ENCODE assay signal across 1 cellular context in the genomic region with DNA sequence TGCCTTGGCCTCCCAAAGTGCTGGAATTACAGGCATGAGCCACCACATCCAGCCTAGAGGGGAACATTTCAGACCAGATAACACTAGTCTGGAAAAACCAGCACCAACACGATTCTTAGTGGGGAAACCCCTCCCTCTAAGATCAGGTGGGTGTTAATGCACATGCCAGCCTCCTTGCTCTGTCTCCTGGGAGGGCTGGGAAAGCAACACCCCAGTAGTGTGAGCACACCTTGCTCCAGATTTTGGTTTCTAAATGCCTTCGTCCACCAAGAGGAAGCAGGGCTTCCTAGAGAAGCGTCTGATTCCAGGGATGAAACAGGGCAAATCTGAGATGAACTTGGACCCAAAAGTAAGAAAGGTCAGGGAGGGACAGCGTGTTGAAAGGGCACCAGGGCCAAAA.
TF ChIP-seq lines count a peak whose summit lies in the region.

No MANE protein-coding gene starts in this region.

TF ChIP-seq in GM23338, 12 proteins besides CTCF, POLR2A, EP300 and RAD21:
- TF ChIP-seq ZNF114 (CRISPR knock-in tag; IDR thresholded peaks at IDR 0.05) (no peak), CREB1 (CRISPR knock-in tag; IDR thresholded peaks at IDR 0.05; ENCODE audit: low read depth) (no peak), POLR2AphosphoS5 (IDR thresholded peaks at IDR 0.05; ENCODE audit: low read depth) (no peak), EZH2 (IDR thresholded peaks at IDR 0.05; ENCODE audit: low read depth, unreplicated experiment) (no peak), EZH2phosphoT487 (IDR thresholded peaks at IDR 0.05; ENCODE audit: unreplicated experiment) (no peak), ZNF331 (CRISPR knock-in tag; IDR thresholded peaks at IDR 0.05; ENCODE audit: low read depth) (no peak), STAT1 (IDR thresholded peaks at IDR 0.05; ENCODE audit: unreplicated experiment) (no peak), JUNB (IDR thresholded peaks at IDR 0.05; ENCODE audit: unreplicated experiment) (no peak)
- TF ChIP-seq, protein P1, sequence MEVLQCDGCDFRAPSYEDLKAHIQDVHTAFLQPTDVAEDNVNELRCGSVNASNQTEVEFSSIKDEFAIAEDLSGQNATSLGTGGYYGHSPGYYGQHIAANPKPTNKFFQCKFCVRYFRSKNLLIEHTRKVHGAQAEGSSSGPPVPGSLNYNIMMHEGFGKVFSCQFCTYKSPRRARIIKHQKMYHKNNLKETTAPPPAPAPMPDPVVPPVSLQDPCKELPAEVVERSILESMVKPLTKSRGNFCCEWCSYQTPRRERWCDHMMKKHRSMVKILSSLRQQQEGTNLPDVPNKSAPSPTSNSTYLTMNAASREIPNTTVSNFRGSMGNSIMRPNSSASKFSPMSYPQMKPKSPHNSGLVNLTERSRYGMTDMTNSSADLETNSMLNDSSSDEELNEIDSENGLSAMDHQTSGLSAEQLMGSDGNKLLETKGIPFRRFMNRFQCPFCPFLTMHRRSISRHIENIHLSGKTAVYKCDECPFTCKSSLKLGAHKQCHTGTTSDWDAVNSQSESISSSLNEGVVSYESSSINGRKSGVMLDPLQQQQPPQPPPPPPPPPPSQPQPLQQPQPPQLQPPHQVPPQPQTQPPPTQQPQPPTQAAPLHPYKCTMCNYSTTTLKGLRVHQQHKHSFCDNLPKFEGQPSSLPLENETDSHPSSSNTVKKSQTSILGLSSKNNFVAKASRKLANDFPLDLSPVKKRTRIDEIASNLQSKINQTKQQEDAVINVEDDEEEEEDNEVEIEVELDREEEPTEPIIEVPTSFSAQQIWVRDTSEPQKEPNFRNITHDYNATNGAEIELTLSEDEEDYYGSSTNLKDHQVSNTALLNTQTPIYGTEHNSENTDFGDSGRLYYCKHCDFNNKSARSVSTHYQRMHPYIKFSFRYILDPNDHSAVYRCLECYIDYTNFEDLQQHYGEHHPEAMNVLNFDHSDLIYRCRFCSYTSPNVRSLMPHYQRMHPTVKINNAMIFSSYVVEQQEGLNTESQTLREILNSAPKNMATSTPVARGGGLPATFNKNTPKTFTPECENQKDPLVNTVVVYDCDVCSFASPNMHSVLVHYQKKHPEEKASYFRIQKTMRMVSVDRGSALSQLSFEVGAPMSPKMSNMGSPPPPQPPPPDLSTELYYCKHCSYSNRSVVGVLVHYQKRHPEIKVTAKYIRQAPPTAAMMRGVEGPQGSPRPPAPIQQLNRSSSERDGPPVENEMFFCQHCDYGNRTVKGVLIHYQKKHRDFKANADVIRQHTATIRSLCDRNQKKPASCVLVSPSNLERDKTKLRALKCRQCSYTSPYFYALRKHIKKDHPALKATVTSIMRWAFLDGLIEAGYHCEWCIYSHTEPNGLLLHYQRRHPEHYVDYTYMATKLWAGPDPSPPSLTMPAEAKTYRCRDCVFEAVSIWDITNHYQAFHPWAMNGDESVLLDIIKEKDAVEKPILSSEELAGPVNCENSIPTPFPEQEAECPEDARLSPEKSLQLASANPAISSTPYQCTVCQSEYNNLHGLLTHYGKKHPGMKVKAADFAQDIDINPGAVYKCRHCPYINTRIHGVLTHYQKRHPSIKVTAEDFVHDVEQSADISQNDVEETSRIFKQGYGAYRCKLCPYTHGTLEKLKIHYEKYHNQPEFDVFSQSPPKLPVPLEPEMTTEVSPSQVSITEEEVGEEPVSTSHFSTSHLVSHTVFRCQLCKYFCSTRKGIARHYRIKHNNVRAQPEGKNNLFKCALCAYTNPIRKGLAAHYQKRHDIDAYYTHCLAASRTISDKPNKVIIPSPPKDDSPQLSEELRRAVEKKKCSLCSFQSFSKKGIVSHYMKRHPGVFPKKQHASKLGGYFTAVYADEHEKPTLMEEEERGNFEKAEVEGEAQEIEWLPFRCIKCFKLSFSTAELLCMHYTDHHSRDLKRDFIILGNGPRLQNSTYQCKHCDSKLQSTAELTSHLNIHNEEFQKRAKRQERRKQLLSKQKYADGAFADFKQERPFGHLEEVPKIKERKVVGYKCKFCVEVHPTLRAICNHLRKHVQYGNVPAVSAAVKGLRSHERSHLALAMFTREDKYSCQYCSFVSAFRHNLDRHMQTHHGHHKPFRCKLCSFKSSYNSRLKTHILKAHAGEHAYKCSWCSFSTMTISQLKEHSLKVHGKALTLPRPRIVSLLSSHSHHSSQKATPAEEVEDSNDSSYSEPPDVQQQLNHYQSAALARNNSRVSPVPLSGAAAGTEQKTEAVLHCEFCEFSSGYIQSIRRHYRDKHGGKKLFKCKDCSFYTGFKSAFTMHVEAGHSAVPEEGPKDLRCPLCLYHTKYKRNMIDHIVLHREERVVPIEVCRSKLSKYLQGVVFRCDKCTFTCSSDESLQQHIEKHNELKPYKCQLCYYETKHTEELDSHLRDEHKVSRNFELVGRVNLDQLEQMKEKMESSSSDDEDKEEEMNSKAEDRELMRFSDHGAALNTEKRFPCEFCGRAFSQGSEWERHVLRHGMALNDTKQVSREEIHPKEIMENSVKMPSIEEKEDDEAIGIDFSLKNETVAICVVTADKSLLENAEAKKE (CRISPR knock-in tag; IDR thresholded peaks at IDR 0.05), result no peak
- TF ChIP-seq, protein P2, sequence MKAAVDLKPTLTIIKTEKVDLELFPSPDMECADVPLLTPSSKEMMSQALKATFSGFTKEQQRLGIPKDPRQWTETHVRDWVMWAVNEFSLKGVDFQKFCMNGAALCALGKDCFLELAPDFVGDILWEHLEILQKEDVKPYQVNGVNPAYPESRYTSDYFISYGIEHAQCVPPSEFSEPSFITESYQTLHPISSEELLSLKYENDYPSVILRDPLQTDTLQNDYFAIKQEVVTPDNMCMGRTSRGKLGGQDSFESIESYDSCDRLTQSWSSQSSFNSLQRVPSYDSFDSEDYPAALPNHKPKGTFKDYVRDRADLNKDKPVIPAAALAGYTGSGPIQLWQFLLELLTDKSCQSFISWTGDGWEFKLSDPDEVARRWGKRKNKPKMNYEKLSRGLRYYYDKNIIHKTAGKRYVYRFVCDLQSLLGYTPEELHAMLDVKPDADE (IDR thresholded peaks at IDR 0.05), result no peak
